8 cellular contexts compared by ENCODE assay signal in genomic region chr16:19068237-19068815, GRCh38. TPM values are rescaled to one million over a fixed set of nuclear protein-coding genes. Genes with fewer than 3 reads are reported as not detected.
DNase-seq lines count a peak whose midpoint lies in the region; ATAC-seq, FAIRE-seq and TF ChIP-seq lines count a peak whose summit lies in the region.

No MANE protein-coding gene starts in this region.

- DNase-seq in activated naive CD4-positive, alpha-beta T cell treated with anti-CD3 and anti-CD28 coated beads, Interleukin-2, amount 10 ng/mL, durations not matched to agents 7 days and 5 days: no peak
- no peak for DNase-seq in activated naive CD4-positive, alpha-beta T cell (lab: John Stamatoyannopoulos, UW)
- DNase-seq in GM12878 (ENCODE audit: low read depth, low spot score): no peak
- no peak for DNase-seq in lung (ENCODE audit: low spot score)
- no peak for DNase-seq in type B pancreatic cell (ENCODE audit: extremely low spot score, unreplicated experiment)
- DNase-seq in NCI-H345 (lab: John Stamatoyannopoulos, UW): no peak
- DNase-seq in GM10266 (ENCODE audit: extremely low spot score): no peak

- no peaks in the 10 kb centered on the region for H3K9me3 ChIP-seq in GM12878 (replicated peaks; ENCODE audit: control insufficient read depth, insufficient read depth, low read length)
- H3K9me3 ChIP-seq in lung (ENCODE audit: control insufficient read depth in 2 of 2, insufficient read depth in 1 of 2, low read length in 1 of 2): no peaks in the 10 kb centered on the region

- intact Hi-C loops in GM12878 (cut with micrococcal nuclease; ENCODE audit: unreplicated experiment): loop anchor here (5.0 kb wide), 2 partner anchors 276 to 454 kb away; partner anchors contain the start of genes CCP110, GDE1 and RPS15A

- peak overlapping the region; percentile 99 for H3K27ac Mint-ChIP-seq in activated naive CD4-positive, alpha-beta T cell treated with anti-CD3 and anti-CD28 coated beads, Interleukin-2, amount 10 ng/mL, durations not matched to agents 7 days and 5 days
- H3K27ac Mint-ChIP-seq in type B pancreatic cell: peak overlapping the region; percentile 99

- peak overlapping the region; percentile 94 for H3K9ac ChIP-seq in GM12878 (ENCODE audit: control insufficient read depth, insufficient read depth, low read length)

- no peak for TF ChIP-seq POLR2A in GM12878 (IDR thresholded peaks at IDR 0.05; ENCODE audit: low read depth, low read length)

- TF ChIP-seq EP300 in GM12878 (IDR thresholded peaks at IDR 0.05; ENCODE audit: borderline replicate concordance in 1 of 2, control insufficient read depth in 1 of 2, low read depth in 2 of 2, low read length in 2 of 2): no peak

- no peaks in the 10 kb centered on the region for H3K27me3 ChIP-seq in GM12878 (replicated peaks in 1 of 2; ENCODE audit: control insufficient read depth in 2 of 2, insufficient read depth in 2 of 2, low read length in 1 of 2)
- no peaks in the 10 kb centered on the region for H3K27me3 ChIP-seq in lung (ENCODE audit: control insufficient read depth, insufficient read depth)

- no peak for FAIRE-seq in GM12878 (lab: Jason Lieb, UNC)

- TF ChIP-seq RAD21 in GM12878 (IDR thresholded peaks at IDR 0.05; ENCODE audit: insufficient read depth, low read depth, low read length): no peak

- H3K27ac ChIP-seq in GM12878 (ENCODE audit: control insufficient read depth, insufficient read depth) (peak overlapping the region; percentile 99), lung (ENCODE audit: low read depth in 1 of 2, low read length in 1 of 2) (peak overlapping the region; percentile 99)

- BruUV-seq in GM12878 (replicated peaks; lab: Mats Ljungman, UMichigan): no TSS peak

- RAD21 ChIA-PET in GM12878 (lab: Charles Lee; ENCODE audit: unreplicated experiment): interaction anchor here (0.7 to 1.4 kb wide), 3 partner anchors 17 to 267 kb away, joined by 3 to 6 read pairs (median 4); partner anchors contain the start of gene ARL6IP1

- no peaks in the 10 kb centered on the region for H4K20me1 ChIP-seq in GM12878 (ENCODE audit: control insufficient read depth, insufficient read depth)

- H3K27me3 Mint-ChIP-seq in activated naive CD4-positive, alpha-beta T cell treated with anti-CD3 and anti-CD28 coated beads, Interleukin-2, amount 10 ng/mL, durations not matched to agents 7 days and 5 days: peaks cover under 1% of the 10 kb centered on the region
- H3K27me3 Mint-ChIP-seq in type B pancreatic cell: no peaks in the 10 kb centered on the region

- peak overlapping the region; percentile 89 for H3K4me3 Mint-ChIP-seq in activated naive CD4-positive, alpha-beta T cell treated with anti-CD3 and anti-CD28 coated beads, Interleukin-2, amount 10 ng/mL, durations not matched to agents 7 days and 5 days
- H3K4me3 Mint-ChIP-seq in type B pancreatic cell: peak overlapping the region; percentile 86

- H3K4me1 Mint-ChIP-seq in activated naive CD4-positive, alpha-beta T cell treated with anti-CD3 and anti-CD28 coated beads, Interleukin-2, amount 10 ng/mL, durations not matched to agents 7 days and 5 days: peaks cover 22% of the 10 kb centered on the region
- H3K4me1 Mint-ChIP-seq in type B pancreatic cell (ENCODE audit: unreplicated experiment): peaks cover 5% of the 10 kb centered on the region

- H3K4me1 ChIP-seq in GM12878 (ENCODE audit: control insufficient read depth, insufficient read depth, low read length) (no peaks in the 10 kb centered on the region; the same call in 1 of the 2 replicates), lung (ENCODE audit: control insufficient read depth in 2 of 2, insufficient read depth in 2 of 2, low read length in 2 of 2) (peaks cover 2 to 3% of the 10 kb centered on the region in 2 donors)

- H2AFZ ChIP-seq in GM12878 (ENCODE audit: control insufficient read depth, low read depth, low read length): peak overlapping the region; percentile 93

- in situ Hi-C loops in GM12878 (cut with MboI): no loop called here

- CTCF ChIA-PET in activated naive CD4-positive, alpha-beta T cell treated with anti-CD3 and anti-CD28 coated beads, Interleukin-2, amount 10 ng/mL, durations not matched to agents 7 days and 5 days (lab: Charles Lee): no interaction called here
- CTCF ChIA-PET in GM12878 (lab: Yijun Ruan, JAX): interaction anchor here (0.7 to 1.3 kb wide), 4 partner anchors 10 to 490 kb away, joined by 4 to 5 read pairs (median 4); no protein-coding TSS in a partner anchor

- WGBS in GM12878 (ENCODE audit: insufficient coverage, insufficient replicate concordance, low lambda C conversion rate, missing lambda C conversion rate): 24% methylated on average over 15 of the region's 19 CpGs
- WGBS in lung, 2 donors: 31 to 34% methylated on average over 19 of the region's 19 CpGs

- no peak for TF ChIP-seq CTCF in GM12878 (IDR thresholded peaks at IDR 0.05 in 2 of 3, conservative IDR thresholded peaks at IDR 0.05 in 1 of 3; ENCODE audit: control insufficient read depth in 2 of 3, extremely low read depth in 1 of 3, insufficient read depth in 1 of 3, low read depth in 3 of 3, low read length in 3 of 3)
- TF ChIP-seq CTCF in lung (IDR thresholded peaks at IDR 0.05; ENCODE audit: control extremely low read depth, extremely low read depth): no peak
- TF ChIP-seq CTCF in type B pancreatic cell (conservative IDR thresholded peaks at IDR 0.05): no peak
- TF ChIP-seq CTCF in GM10266 (IDR thresholded peaks at IDR 0.05; ENCODE audit: control insufficient read depth, insufficient read depth, low read depth, missing control alignments): no peak

- H3K4me3 ChIP-seq in GM12878 (peak overlapping the region; percentile 95), lung (peak overlapping the region; percentile 87)

- SMC1A ChIA-PET in GM12878 (lab: Charles Lee; ENCODE audit: uncharacterized antibody, unreplicated experiment): interaction anchor here (0.6 to 0.9 kb wide), 3 partner anchors 43 to 1688 kb away, joined by 3 to 4 read pairs (median 3); no protein-coding TSS in a partner anchor

- ATAC-seq in GM12878 (no peak), lung (ENCODE audit: insufficient read depth, low FRiP score) (no peak), GM19324 (IDR thresholded peaks at IDR 0.05; ENCODE audit: low FRiP score, unreplicated experiment) (no peak)

- no peaks in the 10 kb centered on the region; the same call in 1 of the 2 replicates for H3K79me2 ChIP-seq in GM12878 (ENCODE audit: control insufficient read depth, insufficient read depth, low read length)

- peaks cover 2% of the 10 kb centered on the region for H3K36me3 Mint-ChIP-seq in activated naive CD4-positive, alpha-beta T cell treated with anti-CD3 and anti-CD28 coated beads, Interleukin-2, amount 10 ng/mL, durations not matched to agents 7 days and 5 days
- peaks cover 11% of the 10 kb centered on the region for H3K36me3 Mint-ChIP-seq in type B pancreatic cell

- no peaks in the 10 kb centered on the region; a peak in 2 of 4 replicates for H3K36me3 ChIP-seq in GM12878 (ENCODE audit: control insufficient read depth in 2 of 2, insufficient read depth in 2 of 2, low read length in 1 of 2)
- H3K36me3 ChIP-seq in lung (ENCODE audit: control insufficient read depth in 2 of 2, insufficient read depth in 2 of 2, low read length in 2 of 2): peaks cover 2 to 3% of the 10 kb centered on the region in 2 donors

- H3K4me2 ChIP-seq in GM12878 (ENCODE audit: control insufficient read depth, insufficient read depth): peak overlapping the region; percentile 66

- H3K9me3 Mint-ChIP-seq in activated naive CD4-positive, alpha-beta T cell treated with anti-CD3 and anti-CD28 coated beads, Interleukin-2, amount 10 ng/mL, durations not matched to agents 7 days and 5 days: no peaks in the 10 kb centered on the region
- H3K9me3 Mint-ChIP-seq in type B pancreatic cell: peaks cover 4% of the 10 kb centered on the region

- POLR2A ChIA-PET in GM12878 (lab: Charles Lee): interaction anchor here (0.6 to 1.9 kb wide), 4 partner anchors 27 to 424 kb away, joined by 3 to 9 read pairs (median 4); no protein-coding TSS in a partner anchor

RNA-seq across cellular contexts. Expression of gene COQ7, which starts 0.9 kb away (rescaled TPM):
- 11.8 and 19.8 TPM in 2 replicates for total RNA-seq in GM12878 (2013; cell fraction: nucleolus; rRNA removed)
- total RNA-seq in GM12878 (2014; rRNA removed): 13.1 and 14.4 TPM in 2 replicates
- total RNA-seq in GM12878 (2014; rRNA removed; fragmentation: Illumina TruSeq; extraction: Trizol): 9.7 and 10.7 TPM in 2 replicates
- total RNA-seq in GM12878 (2021): 14.6 and 16.5 TPM in 2 replicates
- polyA plus RNA-seq in GM12878 (2011; ENCODE audit: low read depth): 6.8 TPM
- 12.8 and 15.2 TPM in 2 replicates for polyA plus RNA-seq in GM12878 (2011; rRNA removed)
- 9.0 and 11.9 TPM in 2 replicates for polyA plus RNA-seq in GM12878 (2011; cell fraction: cytosol; rRNA removed)
- polyA plus RNA-seq in GM12878 (2011; cell fraction: nucleus; rRNA removed): 7.2 and 9.9 TPM in 2 replicates
- 8.8 and 9.4 TPM in 2 replicates for polyA plus RNA-seq in GM12878 (2012)
- polyA plus RNA-seq in GM12878 (2014; fragmentation: Illumina TruSeq; extraction: Trizol): 9.2 and 11.5 TPM in 2 replicates
- 1 to 10 TPM; 3.2 to 4.3 TPM for polyA plus RNA-seq in GM12878 (2014; fragmentation: Nextera tagmentation; extraction: Ambion mirVana)
- polyA plus RNA-seq in GM12878 (2014; rRNA removed): 18.1 and 21.9 TPM in 2 replicates
- polyA plus RNA-seq in GM12878 (2016; fragmentation: Nextera tagmentation; extraction: Ambion mirVana): 10 to 100 TPM; 14.9 to 19.7 TPM
- 10.0 and 16.5 TPM in 2 replicates for polyA minus RNA-seq in GM12878 (2011; rRNA and poly(A)+ RNA removed)
- 1.9 and 3.4 TPM in 2 replicates for polyA minus RNA-seq in GM12878 (2011; cell fraction: cytosol; rRNA and poly(A)+ RNA removed)
- 8.9 and 12.9 TPM in 2 replicates for polyA minus RNA-seq in GM12878 (2011; cell fraction: nucleus; rRNA and poly(A)+ RNA removed)
- total RNA-seq in lung: 10 to 100 TPM; 22.1 to 26.2 TPM
- 10 to 100 TPM; 11.1 to 15.4 TPM for polyA plus RNA-seq in lung
- 18.2 and 21.7 TPM in 2 replicates for total RNA-seq in type B pancreatic cell (ENCODE audit: low replicate concordance)

RNA-seq across cellular contexts. Expression of gene ITPRIPL2, which starts 45.4 kb away (rescaled TPM):
- 23.0 and 26.1 TPM in 2 replicates for total RNA-seq in GM12878 (2013; cell fraction: nucleolus; rRNA removed)
- total RNA-seq in GM12878 (2014; rRNA removed) (5.1 and 5.7 TPM in 2 replicates), GM12878 (2014; rRNA removed; fragmentation: Illumina TruSeq; extraction: Trizol) (4.4 and 4.5 TPM in 2 replicates), GM12878 (2021) (14.3 and 14.7 TPM in 2 replicates), lung (10 to 100 TPM; 37.6 to 86.3 TPM), type B pancreatic cell (ENCODE audit: low replicate concordance) (29.5 and 39.2 TPM in 2 replicates)
- polyA plus RNA-seq in GM12878 (2011; ENCODE audit: low read depth): 1.5 TPM
- polyA plus RNA-seq in GM12878 (2011; rRNA removed) (3.0 and 3.7 TPM in 2 replicates), GM12878 (2014; fragmentation: Illumina TruSeq; extraction: Trizol) (4.0 and 5.4 TPM in 2 replicates), GM12878 (2014; fragmentation: Nextera tagmentation; extraction: Ambion mirVana) (under 1 TPM; 0.48 to 0.68 TPM), GM12878 (2014; rRNA removed) (4.3 and 5.1 TPM in 2 replicates), GM12878 (2016; fragmentation: Nextera tagmentation; extraction: Ambion mirVana) (1 to 10 TPM in 1 of 2 experiments, under 1 TPM in 1; 0.57 to 1.7 TPM), lung (10 to 100 TPM; 12.4 to 19.1 TPM)
- 2.1 and 3.3 TPM in 2 replicates for polyA plus RNA-seq in GM12878 (2011; cell fraction: cytosol; rRNA removed)
- polyA plus RNA-seq in GM12878 (2011; cell fraction: nucleus; rRNA removed): 3.3 and 3.7 TPM in 2 replicates
- 2.3 and 3.1 TPM in 2 replicates for polyA plus RNA-seq in GM12878 (2012)
- 3.0 and 4.4 TPM in 2 replicates for polyA minus RNA-seq in GM12878 (2011; rRNA and poly(A)+ RNA removed)
- polyA minus RNA-seq in GM12878 (2011; cell fraction: cytosol; rRNA and poly(A)+ RNA removed): 3.7 and 4.2 TPM in 2 replicates
- polyA minus RNA-seq in GM12878 (2011; cell fraction: nucleus; rRNA and poly(A)+ RNA removed): 3.0 and 5.2 TPM in 2 replicates
